17 cellular contexts compared by ENCODE assay signal in genomic region chr5:60360355-60360754, GRCh38.
DNase-seq lines count a peak whose midpoint lies in the region; ATAC-seq and TF ChIP-seq lines count a peak whose summit lies in the region.
"Had no signal": no experiment of that assay in that cellular context is flagged by ENCODE, and none has a peak within 500 bp of the region (broad histone marks: within the 10 kb centered on the region; RNA-seq: fewer than 3 reads in every experiment).

No MANE protein-coding gene starts in this region.

- peak overlapping the region; percentile 41 for H3K27ac Mint-ChIP-seq in mesothelial cell of epicardium
- H3K27ac Mint-ChIP-seq: B cell; CD4-positive, alpha-beta T cell; CD8-positive, alpha-beta T cell had no signal

- H3K27me3 ChIP-seq in smooth muscle cell (ENCODE audit: low read depth) (no peaks in the 10 kb centered on the region), right cardiac atrium (ENCODE audit: control insufficient read depth, insufficient read depth) (no peaks in the 10 kb centered on the region)
- H3K27me3 ChIP-seq: BLaER1 treated with 17β-estradiol and CSF1 and Interleukin-3, amounts not matched to agents 10 nM and 100 nM had no signal

- no peaks in the 10 kb centered on the region for H3K27me3 Mint-ChIP-seq in mesothelial cell of epicardium (ENCODE audit: low read depth)
- H3K27me3 Mint-ChIP-seq: B cell; CD4-positive, alpha-beta T cell had no signal

- no peaks in the 10 kb centered on the region for H3K79me2 ChIP-seq in smooth muscle cell (ENCODE audit: low read depth)

- intact Hi-C loops in right cardiac atrium (cut with DNase I) = no loop called here

- no peaks in the 10 kb centered on the region for H4K20me1 ChIP-seq in smooth muscle cell (ENCODE audit: low read depth)
- H4K20me1 ChIP-seq: BLaER1 treated with 17β-estradiol and CSF1 and Interleukin-3, amounts not matched to agents 10 nM and 100 nM had no signal

- peaks cover 8% of the 10 kb centered on the region for H3K4me1 ChIP-seq in smooth muscle cell (ENCODE audit: low read depth)
- no peaks in the 10 kb centered on the region for H3K4me1 ChIP-seq in right cardiac atrium (ENCODE audit: control insufficient read depth, insufficient read depth, low read length)
- H3K4me1 ChIP-seq: BLaER1 treated with 17β-estradiol and CSF1 and Interleukin-3, amounts not matched to agents 10 nM and 100 nM; Caco-2 had no signal

- H3K9me3 ChIP-seq in smooth muscle cell (replicated peaks; ENCODE audit: low read depth) (no peaks in the 10 kb centered on the region), right cardiac atrium (ENCODE audit: control insufficient read depth, low read length) (no peaks in the 10 kb centered on the region)
- H3K9me3 ChIP-seq: A549; BLaER1 treated with 17β-estradiol and CSF1 and Interleukin-3, amounts not matched to agents 10 nM and 100 nM; Caco-2 had no signal

- H3K36me3 Mint-ChIP-seq in mesothelial cell of epicardium = no peaks in the 10 kb centered on the region
- H3K36me3 Mint-ChIP-seq: CD8-positive, alpha-beta T cell had no signal

- H2AFZ ChIP-seq in smooth muscle cell (ENCODE audit: low read depth) = no peak overlapping the region

- H3K27ac ChIP-seq in smooth muscle cell (ENCODE audit: low read depth) (no peak overlapping the region), right cardiac atrium (ENCODE audit: low read length) (no peak overlapping the region)
- H3K27ac ChIP-seq: 22Rv1; A549; BLaER1 treated with 17β-estradiol and CSF1 and Interleukin-3, amounts not matched to agents 10 nM and 100 nM; C4-2B had no signal

- peak overlapping the region; percentile 20 for H3K4me2 ChIP-seq in smooth muscle cell
- H3K4me2 ChIP-seq: A549; BLaER1 treated with 17β-estradiol and CSF1 and Interleukin-3, amounts not matched to agents 10 nM and 100 nM had no signal

- H3K4me3 ChIP-seq in smooth muscle cell (no peak overlapping the region), right cardiac atrium (ENCODE audit: low read length) (no peak overlapping the region)
- H3K4me3 ChIP-seq: A549; BLaER1 treated with 17β-estradiol and CSF1 and Interleukin-3, amounts not matched to agents 10 nM and 100 nM had no signal

- peaks cover 68% of the 10 kb centered on the region for H3K4me1 Mint-ChIP-seq in mesothelial cell of epicardium
- H3K4me1 Mint-ChIP-seq: B cell had no signal

- H3K36me3 ChIP-seq in smooth muscle cell (ENCODE audit: low read depth) = no peaks in the 10 kb centered on the region
- H3K36me3 ChIP-seq: BLaER1 treated with 17β-estradiol and CSF1 and Interleukin-3, amounts not matched to agents 10 nM and 100 nM had no signal

- peak; percentile 51 for ATAC-seq in GM18868 (IDR thresholded peaks at IDR 0.05; ENCODE audit: unreplicated experiment)
- no peak for ATAC-seq in right cardiac atrium
- ATAC-seq: A549; CD8-positive, alpha-beta T cell had no signal

- no peak overlapping the region for H3K4me3 Mint-ChIP-seq in mesothelial cell of epicardium
- H3K4me3 Mint-ChIP-seq: B cell; CD4-positive, alpha-beta T cell; CD8-positive, alpha-beta T cell had no signal

- H3K9me3 Mint-ChIP-seq in mesothelial cell of epicardium = peaks cover 4% of the 10 kb centered on the region
- H3K9me3 Mint-ChIP-seq: CD4-positive, alpha-beta T cell; CD8-positive, alpha-beta T cell had no signal

- no peaks in the 10 kb centered on the region for H3F3A ChIP-seq in smooth muscle cell (ENCODE audit: low read depth)

- H3K9ac ChIP-seq in smooth muscle cell (ENCODE audit: low read depth) = no peak overlapping the region
- H3K9ac ChIP-seq: BLaER1 treated with 17β-estradiol and CSF1 and Interleukin-3, amounts not matched to agents 10 nM and 100 nM had no signal

- WGBS in smooth muscle cell (ENCODE audit: low lambda C conversion rate) = 17% methylated on average over 3 of the region's 3 CpGs
- 77% methylated on average over 3 of the region's 3 CpGs for WGBS in right cardiac atrium

- TF ChIP-seq CTCF in mesothelial cell of epicardium (IDR thresholded peaks at IDR 0.05; ENCODE audit: unreplicated experiment) = no peak
- TF ChIP-seq CTCF in smooth muscle cell (IDR thresholded peaks at IDR 0.05; ENCODE audit: borderline replicate concordance, insufficient read depth, poor library complexity, severe bottlenecking) = no peak

- DNase-seq in mesothelial cell of epicardium (ENCODE audit: low spot score in 2 of 2, unreplicated experiment in 2 of 2) (no peak), smooth muscle cell (lab: John Stamatoyannopoulos, UW; ENCODE audit: unreplicated experiment) (no peak), right cardiac atrium (no peak)
- no peak for DNase-seq in activated naive CD4-positive, alpha-beta T cell treated with anti-CD3 and anti-CD28 coated beads, Interleukin-2, amount 50 U/mL, for 16 hours
- DNase-seq: AML-193; Caco-2; Calu3; CD4-positive, alpha-beta T cell; CD8-positive, alpha-beta T cell; DMS79 treated with DMSO at 0.1 percent for 48 hours; GF-D8 had no signal
